Comparison of ENCODE assay signal across 8 cellular contexts in the genomic region with DNA sequence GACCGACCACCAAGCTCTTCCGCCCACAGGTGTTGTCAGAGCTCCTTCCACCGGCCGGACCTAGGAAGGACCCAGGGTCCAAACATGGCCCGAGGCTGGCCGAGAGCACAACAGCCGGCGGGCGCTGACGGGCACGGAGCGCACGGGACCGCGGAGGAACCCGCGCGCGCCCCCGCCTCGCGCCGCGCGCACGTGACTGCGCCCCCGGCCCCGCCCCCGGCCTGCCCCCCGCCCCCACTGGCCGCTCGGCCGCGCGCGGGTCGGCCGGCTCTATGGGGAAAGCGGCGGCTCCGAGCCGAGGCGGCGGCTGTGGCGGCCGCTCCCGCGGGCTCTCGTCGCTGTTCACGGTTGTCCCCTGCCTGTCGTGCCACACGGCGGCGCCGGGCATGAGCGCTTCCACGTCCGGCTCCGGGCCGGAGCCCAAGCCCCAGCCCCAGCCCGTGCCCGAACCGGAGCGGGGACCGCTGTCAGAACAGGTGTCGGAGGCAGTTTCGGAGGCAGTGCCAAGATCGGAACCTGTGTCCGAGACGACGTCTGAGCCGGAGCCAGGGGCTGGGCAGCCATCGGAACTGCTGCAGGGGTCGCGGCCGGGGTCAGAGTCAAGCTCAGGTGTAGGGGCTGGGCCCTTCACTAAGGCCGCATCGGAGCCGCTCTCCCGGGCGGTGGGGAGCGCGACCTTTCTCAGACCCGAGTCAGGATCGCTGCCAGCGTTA. TPM values are rescaled to one million over a fixed set of nuclear protein-coding genes. Genes with fewer than 3 reads are reported as not detected.
DNase-seq lines count a peak whose midpoint lies in the region; ATAC-seq and TF ChIP-seq lines count a peak whose summit lies in the region.

A gene with protein sequence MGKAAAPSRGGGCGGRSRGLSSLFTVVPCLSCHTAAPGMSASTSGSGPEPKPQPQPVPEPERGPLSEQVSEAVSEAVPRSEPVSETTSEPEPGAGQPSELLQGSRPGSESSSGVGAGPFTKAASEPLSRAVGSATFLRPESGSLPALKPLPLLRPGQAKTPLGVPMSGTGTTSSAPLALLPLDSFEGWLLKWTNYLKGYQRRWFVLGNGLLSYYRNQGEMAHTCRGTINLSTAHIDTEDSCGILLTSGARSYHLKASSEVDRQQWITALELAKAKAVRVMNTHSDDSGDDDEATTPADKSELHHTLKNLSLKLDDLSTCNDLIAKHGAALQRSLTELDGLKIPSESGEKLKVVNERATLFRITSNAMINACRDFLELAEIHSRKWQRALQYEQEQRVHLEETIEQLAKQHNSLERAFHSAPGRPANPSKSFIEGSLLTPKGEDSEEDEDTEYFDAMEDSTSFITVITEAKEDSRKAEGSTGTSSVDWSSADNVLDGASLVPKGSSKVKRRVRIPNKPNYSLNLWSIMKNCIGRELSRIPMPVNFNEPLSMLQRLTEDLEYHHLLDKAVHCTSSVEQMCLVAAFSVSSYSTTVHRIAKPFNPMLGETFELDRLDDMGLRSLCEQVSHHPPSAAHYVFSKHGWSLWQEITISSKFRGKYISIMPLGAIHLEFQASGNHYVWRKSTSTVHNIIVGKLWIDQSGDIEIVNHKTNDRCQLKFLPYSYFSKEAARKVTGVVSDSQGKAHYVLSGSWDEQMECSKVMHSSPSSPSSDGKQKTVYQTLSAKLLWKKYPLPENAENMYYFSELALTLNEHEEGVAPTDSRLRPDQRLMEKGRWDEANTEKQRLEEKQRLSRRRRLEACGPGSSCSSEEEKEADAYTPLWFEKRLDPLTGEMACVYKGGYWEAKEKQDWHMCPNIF (plus strand): TSS at position 237 of the 713 bp plus-strand sequence. CDS start 36 bp downstream, at position 273.

- H3K36me3 ChIP-seq in left lung: no peaks in the 10 kb centered on the region

- no peak for TF ChIP-seq CTCF in choroid plexus epithelial cell (conservative IDR thresholded peaks at IDR 0.05; ENCODE audit: low read depth, low read length)
- no peak for TF ChIP-seq CTCF in left lung (IDR thresholded peaks at IDR 0.05)

- intact Hi-C loops in left lung (cut with DNase I): no loop called here

- ATAC-seq in HG03135 (IDR thresholded peaks at IDR 0.05; ENCODE audit: unreplicated experiment) (peak; percentile 41), left lung (peak; percentile 86), HG02588 (IDR thresholded peaks at IDR 0.05; ENCODE audit: unreplicated experiment) (no peak), HG03039 (IDR thresholded peaks at IDR 0.05; ENCODE audit: unreplicated experiment) (no peak)

- H3K27me3 ChIP-seq in left lung: peaks cover 0 to 39% of the 10 kb centered on the region in 2 donors

- H3K4me1 ChIP-seq in left lung: peaks cover 4 to 15% of the 10 kb centered on the region in 2 donors

- H3K4me3 ChIP-seq in choroid plexus epithelial cell (ENCODE audit: low read depth, low read length) (peak within 1 kb of the TSS; percentile 61), left lung (peak within 1 kb of the TSS; percentile 45 to 48)

- H3K9me3 ChIP-seq in left lung: no peaks in the 10 kb centered on the region

- peak within 1 kb of the TSS; percentile 21 to 75 for H3K27ac ChIP-seq in left lung

- DNase-seq in C1 segment of cervical spinal cord (lab: John Stamatoyannopoulos, UW) (peak in 11 of 14 donors; percentile 16 to 64 (median 56)), choroid plexus epithelial cell (ENCODE audit: low read depth) (no peak), left lung (peak; percentile 34 to 84)
- peak; percentile 43 for DNase-seq in activated CD4-positive, CD25-positive, alpha-beta regulatory T cell treated with anti-CD3 and anti-CD28 coated beads, Interleukin-2, amount 50 U/mL, for 72 hours
- peak; percentile 36 to 52 for DNase-seq in stimulated activated CD4-positive, alpha-beta T cell treated with anti-CD3 and anti-CD28 coated beads, Interleukin-2, amount 100 ng/mL, for 24 hours

RNA-seq across cellular contexts. Expression of the gene that starts here (rescaled TPM):
- total RNA-seq in left lung: 1 to 10 TPM; 4.0 to 4.2 TPM

Comparison
In these comparisons a context has a peak if more than half of its experiments do, and no peak if none do; other contexts are left out.
1. ATAC-seq: peak in HG03135 (single experiment) and left lung (single experiment); none in HG02588 (single experiment) and HG03039 (single experiment).